ENCODE assay signal across 16 cellular contexts in genomic region chr7:44029433-44029832, GRCh38. TPM values are rescaled to one million over a fixed set of nuclear protein-coding genes. Genes with fewer than 3 reads are reported as not detected.
"Had no signal": no experiment of that assay in that cellular context is flagged by ENCODE, and none has a peak within 500 bp of the region (broad histone marks: within the 10 kb centered on the region; RNA-seq: fewer than 3 reads in every experiment).

No MANE protein-coding gene starts in this region.

RNA-seq across cellular contexts. Expression of gene SPDYE1, which starts 31.7 kb away (rescaled TPM):
- total RNA-seq: omental fat pad, osteocyte, progenitor cell of endocrine pancreas, psoas muscle, renal cortical epithelial cell, sciatic nerve, smooth muscle cell, spleen, suprapubic skin, transverse colon, urinary bladder, uterus had no signal
- polyA plus RNA-seq: neural cell, pancreas, psoas muscle, spleen, thymus, urinary bladder had no signal

RNA-seq across cellular contexts. Expression of gene PGAM2, which starts 35.9 kb away (rescaled TPM):
- total RNA-seq: omental fat pad, smooth muscle cell had no signal
- polyA plus RNA-seq: naive thymus-derived CD4-positive, alpha-beta T cell; neural cell; smooth muscle cell had no signal
